Comparison of ENCODE assay signal across 8 cellular contexts in genomic region chr14:90396342-90397339, GRCh38. TPM values are rescaled to one million over a fixed set of nuclear protein-coding genes. Genes with fewer than 3 reads are reported as not detected.
DNase-seq lines count a peak whose midpoint lies in the region; ATAC-seq and TF ChIP-seq lines count a peak whose summit lies in the region.

CALM1 (plus strand) TSS chr14:90397029; CDS start chr14:90397231, 202 bp downstream.

- H3K18ac ChIP-seq in trophoblast cell (ENCODE audit: low read length), result peak within 1 kb of the TSS; percentile 86

- H3K27ac ChIP-seq in trophoblast cell (ENCODE audit: low read depth, low read length) (peak within 1 kb of the TSS; percentile 66), tibial nerve (peak within 1 kb of the TSS; percentile 92 to 97 (median 94))

- peak within 1 kb of the TSS; percentile 60 for H2BK120ac ChIP-seq in trophoblast cell (ENCODE audit: insufficient read depth, low read length, poor library complexity)

- H4K12ac ChIP-seq in trophoblast cell (ENCODE audit: low read depth, low read length), result peak within 1 kb of the TSS; percentile 76

- H3K79me1 ChIP-seq in trophoblast cell (ENCODE audit: low read length), result peaks cover 9% of the 10 kb centered on the region

- POLR2A ChIA-PET in GM10248 (lab: Yijun Ruan, JAX), result interaction anchor here (0.6 to 2.6 kb wide), 6 partner anchors 11 to 1104 kb away, joined by 3 to 39 read pairs (median 4); no protein-coding TSS in a partner anchor

- H3K9ac ChIP-seq in trophoblast cell (ENCODE audit: low read length), result peak within 1 kb of the TSS; percentile 85

- peak; percentile 84 for ATAC-seq in Right ventricle myocardium superior (ENCODE audit: poor library complexity)

- H4K8ac ChIP-seq in trophoblast cell (ENCODE audit: low read depth, low read length), result peak within 1 kb of the TSS; percentile 96

- DNase-seq in GM10248 (ENCODE audit: extremely low spot score) (peak; percentile 93), HFFc6 (peak; percentile 95), NCI-H1048 (lab: John Stamatoyannopoulos, UW) (peak; percentile 66), SW 1271 (lab: John Stamatoyannopoulos, UW) (peak; percentile 30 to 83), Right ventricle myocardium superior (peak; percentile 95), trophoblast cell (peak; percentile 72 to 93), tibial nerve (ENCODE audit: low spot score in 2 of 2) (peak; percentile 86 to 92)
- peak; percentile 93 for DNase-seq in activated naive CD8-positive, alpha-beta T cell treated with anti-CD3 and anti-CD28 coated beads, Interleukin-2, amount 50 U/mL, for 16 hours (ENCODE audit: low read depth, low spot score)

- peak within 1 kb of the TSS; percentile 79 for H3K4me2 ChIP-seq in trophoblast cell (ENCODE audit: low read length)

- peak within 1 kb of the TSS; percentile 55 for H2BK5ac ChIP-seq in trophoblast cell (ENCODE audit: low read depth, low read length, poor library complexity)

- H3K4me3 ChIP-seq in trophoblast cell (ENCODE audit: low read depth, low read length) (peak within 1 kb of the TSS; percentile 97), tibial nerve (peak within 1 kb of the TSS; percentile 64 to 94 (median 81))

- no peak within 1 kb of the TSS for H2BK12ac ChIP-seq in trophoblast cell (ENCODE audit: low read length)

- peaks cover 2 to 10% of the 10 kb centered on the region in 2 experiments for H3K36me3 ChIP-seq in trophoblast cell (ENCODE audit: control insufficient read depth in 1 of 2, insufficient read depth in 2 of 2, low read length in 2 of 2)
- peaks cover 0 to 7% (median 4%) of the 10 kb centered on the region in 3 donors for H3K36me3 ChIP-seq in tibial nerve

- H2AK5ac ChIP-seq in trophoblast cell (ENCODE audit: low read length), result peak within 1 kb of the TSS; percentile 78

- H3K27ac Mint-ChIP-seq in HFFc6, result peak within 1 kb of the TSS; percentile 81

- no CpG with 5 or more reads among the region's 89 CpGs for WGBS in trophoblast cell (ENCODE audit: extremely low coverage, insufficient coverage, insufficient read length)
- WGBS in tibial nerve, 2 donors, result 1 to 2% methylated on average over 45 to 74 of the region's 89 CpGs

- peak within 1 kb of the TSS; percentile 83 for H2AFZ ChIP-seq in trophoblast cell (ENCODE audit: insufficient read depth, low read length, poor library complexity)

- peak within 1 kb of the TSS; percentile 90 for H3K14ac ChIP-seq in trophoblast cell (ENCODE audit: low read length)

- CTCF ChIA-PET in GM10248 (lab: Yijun Ruan, JAX), result interaction anchor here (0.8 to 1.5 kb wide), 3 partner anchors 10 to 363 kb away, joined by 3 to 5 read pairs (median 4); no protein-coding TSS in a partner anchor

- peak; percentile 99 to 100 for TF ChIP-seq POLR2A in tibial nerve (IDR thresholded peaks at IDR 0.05)

- H3K9me3 ChIP-seq in trophoblast cell (ENCODE audit: insufficient read depth, low read depth, low read length) (no peaks in the 10 kb centered on the region), tibial nerve (no peaks in the 10 kb centered on the region)

- H3K79me2 ChIP-seq in trophoblast cell (ENCODE audit: control insufficient read depth, insufficient read depth, low read length, poor library complexity), result peaks cover 18% of the 10 kb centered on the region

- H3K9me3 Mint-ChIP-seq in HFFc6, result no peaks in the 10 kb centered on the region

- H3K23ac ChIP-seq in trophoblast cell (ENCODE audit: low read length), result no peak within 1 kb of the TSS

- H3K36me3 Mint-ChIP-seq in HFFc6 (ENCODE audit: low read depth), result peaks cover 15% of the 10 kb centered on the region

- intact Hi-C loops in Right ventricle myocardium superior (cut with DNase I), result loop anchor here (2.0 to 10.0 kb wide), 4 partner anchors 14 to 418 kb away; partner anchors contain the start of gene TTC7B

- TF ChIP-seq EP300 in tibial nerve (IDR thresholded peaks at IDR 0.05), result peak; percentile 72 to 100

- peak within 1 kb of the TSS; percentile 75 for H4K91ac ChIP-seq in trophoblast cell (ENCODE audit: low read depth, low read length)

- H3K27me3 Mint-ChIP-seq in HFFc6 (ENCODE audit: insufficient read depth), result peaks cover 4% of the 10 kb centered on the region; the same call in 1 of the 2 replicates

- peak within 1 kb of the TSS; percentile 93 for H3K4ac ChIP-seq in trophoblast cell (ENCODE audit: low read depth, low read length)

- peak within 1 kb of the TSS; percentile 97 for H3K4me3 Mint-ChIP-seq in HFFc6

- H3K4me1 Mint-ChIP-seq in HFFc6 (ENCODE audit: low read depth), result peaks cover 35% of the 10 kb centered on the region

- peaks cover 0 to 5% of the 10 kb centered on the region in 2 experiments for H3K4me1 ChIP-seq in trophoblast cell (ENCODE audit: control insufficient read depth in 1 of 2, insufficient read depth in 2 of 2, low read length in 2 of 2)
- H3K4me1 ChIP-seq in tibial nerve, result peaks cover 0 to 41% (median 21%) of the 10 kb centered on the region in 4 donors

- TF ChIP-seq CTCF in GM10248 (IDR thresholded peaks at IDR 0.05; ENCODE audit: control extremely low read depth, extremely low read depth, low read depth, missing control alignments) (no peak), HFFc6 (IDR thresholded peaks at IDR 0.05) (no peak), tibial nerve (IDR thresholded peaks at IDR 0.05) (peak in 3 of 5 experiments; percentile 12 to 76 (median 64))

- H3K27me3 ChIP-seq in trophoblast cell (ENCODE audit: insufficient read depth, low read length) (no peaks in the 10 kb centered on the region), tibial nerve (no peaks in the 10 kb centered on the region)

RNA-seq across cellular contexts. Expression of gene CALM1, which starts in this region (rescaled TPM):
- total RNA-seq in HFFc6 (2021; fragmentation: NEBNext Ultra II Directional; extraction: Animal tissue kit (Norgen Biotek cat#: 25700)), result 100 to 1,000 TPM; 333 to 429 (median 403) TPM
- total RNA-seq in Right ventricle myocardium superior (575 TPM), tibial nerve (100 to 1,000 TPM; 117 to 209 (median 165) TPM)
- polyA plus RNA-seq in trophoblast cell (2013), result 518 and 520 TPM in 2 replicates

Comparison
In these comparisons a context has a peak if more than half of its experiments do, and no peak if none do; other contexts are left out.
1. Peak in every context shown above with its lines: DNase-seq, ATAC-seq, H3K4me3 ChIP-seq and H3K27ac ChIP-seq.
2. CTCF ChIP-seq: peak in tibial nerve (3 of 5); none in GM10248 (single experiment) and HFFc6 (single experiment).